ENCODE assay signal across 8 cellular contexts in genomic region chr12:60012659-60013058, GRCh38.
"Had no signal": no experiment of that assay in that cellular context is flagged by ENCODE, and none has a peak within 500 bp of the region (broad histone marks: within the 10 kb centered on the region; RNA-seq: fewer than 3 reads in every experiment).

No MANE protein-coding gene starts in this region.

- DNase-seq: H7, HFFc6, KG1 had no signal

- H3K27me3 Mint-ChIP-seq: IgD-negative memory B cell had no signal

- H3K4me3 Mint-ChIP-seq: GM23338, HFFc6, IgD-negative memory B cell had no signal

- H3K4me3 ChIP-seq: GM23338, HAP-1 had no signal

- H3K9me3 Mint-ChIP-seq: GM23338, HFFc6 had no signal

- H3K36me3 Mint-ChIP-seq: IgD-negative memory B cell had no signal

- ATAC-seq: GM23338, HCT116 had no signal

- H3K27ac Mint-ChIP-seq: GM23338, HFFc6, IgD-negative memory B cell had no signal

- H3K4me1 Mint-ChIP-seq: GM23338, IgD-negative memory B cell had no signal

- H2AFZ ChIP-seq: GM23338 had no signal

- H3K27ac ChIP-seq: HL-60 had no signal

- H3K9me3 ChIP-seq: HAP-1 had no signal

- H3K4me2 ChIP-seq: GM23338 had no signal

- H3K4me1 ChIP-seq: HAP-1 had no signal

- H3K36me3 ChIP-seq: HAP-1 had no signal
